17 cellular contexts compared by ENCODE assay signal in genomic region chr5:73908440-73908839, GRCh38.
"Had no signal": no experiment of that assay in that cellular context is flagged by ENCODE, and none has a peak within 500 bp of the region (broad histone marks: within the 10 kb centered on the region; RNA-seq: fewer than 3 reads in every experiment).

No MANE protein-coding gene starts in this region.

- DNase-seq: activated naive CD4-positive, alpha-beta T cell treated with anti-CD3 and anti-CD28 coated beads, Interleukin-2, amount 50 U/mL, for 16 hours; activated T-cell treated with anti-CD3 and anti-CD28 coated beads, Interleukin-2, amount 50 U/mL, for 1 hour; body of pancreas; dorsolateral prefrontal cortex; esophagus squamous epithelium; hippocampal formation; left colon; natural killer cell; nucleus accumbens; psoas muscle; stimulated activated CD4-positive, alpha-beta T cell treated with anti-CD3 and anti-CD28 coated beads, Interleukin-2, amount 100 ng/mL, for 24 hours; stimulated activated naive CD4-positive, alpha-beta T cell; substantia nigra; upper lobe of left lung had no signal

- H3K27me3 ChIP-seq: body of pancreas, dorsolateral prefrontal cortex, esophagus squamous epithelium, upper lobe of left lung had no signal

- H3K9me3 ChIP-seq: body of pancreas, esophagus squamous epithelium, psoas muscle, upper lobe of left lung had no signal

- H3K4me1 ChIP-seq: psoas muscle, upper lobe of left lung had no signal

- ATAC-seq: activated CD4-positive, CD25-positive, alpha-beta regulatory T cell treated with anti-CD3 and anti-CD28 coated beads, Interleukin-2, amount 50 U/mL, for 24 hours; body of pancreas; left colon; natural killer cell; psoas muscle; sciatic nerve had no signal

- H3K4me3 ChIP-seq: body of pancreas, dorsolateral prefrontal cortex, esophagus squamous epithelium, lung, psoas muscle, upper lobe of left lung had no signal

- H3K27ac ChIP-seq: body of pancreas, dorsolateral prefrontal cortex, esophagus squamous epithelium, psoas muscle, upper lobe of left lung had no signal
